In genomic region chr21:26843912-26844257, GRCh38 we compare ENCODE assay signal across 9 cellular contexts. TPM values are rescaled to one million over a fixed set of nuclear protein-coding genes. Genes with fewer than 3 reads are reported as not detected.
A peak's percentile ranks its signal among the peaks of the same experiment; 100 is the strongest.
DNase-seq lines count a peak whose midpoint lies in the region; ATAC-seq and TF ChIP-seq lines count a peak whose summit lies in the region.
"Had no signal": no experiment of that assay in that cellular context is flagged by ENCODE, and none has a peak within 500 bp of the region (broad histone marks: within the 10 kb centered on the region; RNA-seq: fewer than 3 reads in every experiment).

No MANE protein-coding gene starts in this region.

- H3K27me3 ChIP-seq in HUES6 (ENCODE audit: control insufficient read depth, insufficient read depth, low read length) (peaks cover 25% of the 10 kb centered on the region; the same call in 1 of the 2 replicates), thoracic aorta (replicated peaks; ENCODE audit: insufficient read depth) (no peaks in the 10 kb centered on the region)

- no peak overlapping the region; the same call in 1 of the 2 replicates for H3K27ac ChIP-seq in HUES6 (ENCODE audit: low read depth, low read length)
- H3K27ac ChIP-seq in thoracic aorta, result peak overlapping the region; percentile 91 to 97

- POLR2A ChIA-PET in GM10248 (lab: Yijun Ruan, JAX), result no interaction called here

- peaks cover 12% of the 10 kb centered on the region; the same call in 1 of the 2 replicates for H3K4me1 ChIP-seq in HUES6 (ENCODE audit: control insufficient read depth, insufficient read depth, low read length)
- peaks cover 13 to 35% of the 10 kb centered on the region in 2 donors for H3K4me1 ChIP-seq in thoracic aorta (ENCODE audit: control insufficient read depth in 1 of 2, low read depth in 2 of 2)

- peak overlapping the region; percentile 97 for H3K9ac ChIP-seq in HUES6 (ENCODE audit: low read length)

- H3K9me3 ChIP-seq in HUES6 (ENCODE audit: control insufficient read depth, insufficient read depth, low read depth, low read length) (no peaks in the 10 kb centered on the region), thoracic aorta (no peaks in the 10 kb centered on the region)

- peaks cover 37% of the 10 kb centered on the region for H3K36me3 ChIP-seq in HUES6 (ENCODE audit: control insufficient read depth, insufficient read depth, low read length)
- H3K36me3 ChIP-seq in thoracic aorta, result peaks cover 26% of the 10 kb centered on the region

- no peak for ATAC-seq in thoracic aorta (ENCODE audit: insufficient number of reproducible peaks, low FRiP score, low read depth)
- ATAC-seq in HG03280 (IDR thresholded peaks at IDR 0.05; ENCODE audit: unreplicated experiment), result no peak
- ATAC-seq: HCT116 had no signal

- CTCF ChIA-PET in GM10248 (lab: Yijun Ruan, JAX), result interaction anchor here (5.7 kb wide), 1 partner anchor 1901 kb away, joined by 46 read pairs; no protein-coding TSS in a partner anchor

- in situ Hi-C loops in astrocyte of the spinal cord (cut with HindIII; ENCODE audit: low sequenced_read_pairs), result no loop called here

- DNase-seq in AG08396 (ENCODE audit: low spot score) (peak; percentile 24), astrocyte of the spinal cord (ENCODE audit: low read depth, low spot score) (peak; percentile 87), left kidney (ENCODE audit: low read depth, low spot score) (peak; percentile 68), thoracic aorta (ENCODE audit: low spot score) (no peak), NCI-H2196 (lab: John Stamatoyannopoulos, UW; ENCODE audit: unreplicated experiment) (no peak), GM10248 (ENCODE audit: extremely low spot score) (no peak)

- H3K4me3 ChIP-seq in HUES6 (ENCODE audit: low read depth, low read length), result peak overlapping the region; percentile 93
- peak overlapping the region; percentile 75 for H3K4me3 ChIP-seq in astrocyte of the spinal cord (ENCODE audit: low read depth, low read length)
- peak overlapping the region; percentile 87 for H3K4me3 ChIP-seq in thoracic aorta

- TF ChIP-seq CTCF in astrocyte of the spinal cord (IDR thresholded peaks at IDR 0.05; ENCODE audit: low read depth, low read length), result peak; percentile 26
- TF ChIP-seq CTCF in thoracic aorta (IDR thresholded peaks at IDR 0.05), result no peak
- TF ChIP-seq CTCF in GM10248 (IDR thresholded peaks at IDR 0.05; ENCODE audit: control extremely low read depth, extremely low read depth, low read depth, missing control alignments), result no peak

RNA-seq across cellular contexts. Expression of gene ADAMTS1, which starts 1.3 kb away (rescaled TPM):
- total RNA-seq in thoracic aorta, result 100 to 1,000 TPM; 310 to 357 TPM

Comparison
In these comparisons a context has a peak if more than half of its experiments do, and no peak if none do; other contexts are left out.
1. DNase-seq: peak in AG08396 (single experiment), astrocyte of the spinal cord (single experiment) and left kidney (single experiment); none in thoracic aorta (single experiment), NCI-H2196 (single experiment) and GM10248 (single experiment).
2. Peak in every context shown above with its lines, with median percentiles within 50 percentile points of each other: H3K4me3 ChIP-seq.